ENCODE assay signal across 9 cellular contexts in the genomic region with DNA sequence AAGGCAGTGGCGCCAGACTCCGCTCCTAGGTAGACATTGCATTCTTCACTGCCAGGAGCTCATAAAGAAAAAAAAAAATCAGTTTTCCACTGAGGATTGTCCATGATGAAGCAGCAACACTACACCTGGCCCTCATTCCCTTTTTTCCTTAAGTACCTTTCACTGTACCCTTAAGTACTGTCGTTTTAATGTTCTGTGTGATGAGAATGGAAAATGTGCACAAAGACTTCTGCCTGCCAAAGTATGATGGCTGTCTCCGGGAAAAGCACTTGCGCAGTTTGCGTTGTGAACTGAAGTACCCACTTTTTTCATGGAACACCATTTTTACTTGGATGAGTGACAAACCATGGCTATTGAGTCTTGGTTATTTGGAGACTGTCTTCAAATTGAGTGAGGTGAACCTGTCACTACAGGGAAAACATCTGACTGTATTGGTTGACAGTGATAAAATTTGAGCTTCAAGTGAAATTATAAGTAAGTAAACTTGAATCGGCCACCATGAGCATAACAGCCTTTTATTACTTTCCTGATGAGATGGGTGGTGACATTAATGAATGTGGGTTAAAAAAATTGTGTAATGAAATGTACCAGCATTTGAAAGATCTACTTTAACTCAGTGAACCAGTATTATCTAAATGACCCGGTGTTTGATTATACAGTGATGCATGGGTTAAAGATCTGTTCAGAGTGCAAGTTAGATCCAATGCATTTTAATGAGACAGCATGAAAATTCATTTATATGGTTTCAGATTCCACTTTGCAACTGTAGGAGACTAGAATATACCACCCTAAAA.
DNase-seq lines count a peak whose midpoint lies in the region; ATAC-seq and TF ChIP-seq lines count a peak whose summit lies in the region.
"Had no signal": no experiment of that assay in that cellular context is flagged by ENCODE, and none has a peak within 500 bp of the region (broad histone marks: within the 10 kb centered on the region; RNA-seq: fewer than 3 reads in every experiment).

No MANE protein-coding gene starts in this region.

- H3K36me3 ChIP-seq in ACC112 (ENCODE audit: insufficient read depth, low read length), result no peaks in the 10 kb centered on the region
- H3K36me3 ChIP-seq in DND-41 (ENCODE audit: insufficient read depth, low read length), result no peaks in the 10 kb centered on the region
- no peaks in the 10 kb centered on the region for H3K36me3 ChIP-seq in endocrine pancreas (ENCODE audit: control insufficient read depth, insufficient read depth, low read length)
- H3K36me3 ChIP-seq in HAP-1 (replicated peaks), result no peaks in the 10 kb centered on the region
- H3K36me3 ChIP-seq in neuronal stem cell (replicated peaks in 1 of 2; ENCODE audit: control insufficient read depth in 2 of 2, insufficient read depth in 2 of 2, low read length in 2 of 2), result peaks cover 0 to 7% of the 10 kb centered on the region in 2 donors

- H3K4me2 ChIP-seq in DND-41 (ENCODE audit: insufficient read depth, low read length) (peak overlapping the region; percentile 6; the same call in 1 of the 2 replicates), neuronal stem cell (ENCODE audit: insufficient read depth, low read length, poor library complexity, severe bottlenecking) (no peak overlapping the region)

- in situ Hi-C loops in HAP-1 (cut with MboI; ENCODE audit: low sequenced_read_pairs), result loop anchor here (25.0 kb wide), 1 partner anchor 219 kb away; no protein-coding TSS in a partner anchor

- H3K4me1 ChIP-seq in ACC112 (ENCODE audit: control insufficient read depth, insufficient read depth, low read length, unreplicated experiment) (peaks cover 32% of the 10 kb centered on the region), DND-41 (ENCODE audit: insufficient read depth, low read length) (peaks cover 35% of the 10 kb centered on the region), endocrine pancreas (ENCODE audit: control insufficient read depth, insufficient read depth, low read length) (peaks cover 10% of the 10 kb centered on the region), HAP-1 (peaks cover 19% of the 10 kb centered on the region), neuronal stem cell (ENCODE audit: control insufficient read depth in 2 of 2, insufficient read depth in 1 of 2, low read depth in 1 of 2, low read length in 2 of 2) (no peaks in the 10 kb centered on the region)

- H4K91ac ChIP-seq in neuronal stem cell (ENCODE audit: low read depth, low read length, poor library complexity), result no peak overlapping the region

- no peak overlapping the region for H4K8ac ChIP-seq in neuronal stem cell (ENCODE audit: low read depth, low read length)

- H3K4ac ChIP-seq in neuronal stem cell (ENCODE audit: low read length), result no peak overlapping the region

- H4K20me1 ChIP-seq in DND-41 (ENCODE audit: insufficient read depth, low read length), result no peaks in the 10 kb centered on the region

- no peak for ATAC-seq in DND-41 (ENCODE audit: insufficient read depth, low read depth)

- no peak for TF ChIP-seq CTCF in DND-41 (IDR thresholded peaks at IDR 0.05; ENCODE audit: borderline replicate concordance, extremely low read depth, low read length, poor library complexity, severe bottlenecking)

- H2BK5ac ChIP-seq in neuronal stem cell (ENCODE audit: low read length), result no peak overlapping the region

- H2BK12ac ChIP-seq in neuronal stem cell (ENCODE audit: low read length), result no peak overlapping the region

- H3K79me2 ChIP-seq in ACC112 (ENCODE audit: control insufficient read depth, insufficient read depth, low read length, unreplicated experiment), result peaks cover 39% of the 10 kb centered on the region
- peaks cover 10% of the 10 kb centered on the region for H3K79me2 ChIP-seq in DND-41 (ENCODE audit: insufficient read depth, low read length)

- H3K27me3 ChIP-seq in ACC112 (ENCODE audit: insufficient read depth, low read length), result no peaks in the 10 kb centered on the region
- no peaks in the 10 kb centered on the region for H3K27me3 ChIP-seq in DND-41 (ENCODE audit: insufficient read depth, low read length, poor library complexity)
- no peaks in the 10 kb centered on the region for H3K27me3 ChIP-seq in endocrine pancreas (ENCODE audit: control insufficient read depth, insufficient read depth, low read length)
- no peaks in the 10 kb centered on the region for H3K27me3 ChIP-seq in HAP-1 (ENCODE audit: low read depth)
- H3K27me3 ChIP-seq in neuronal stem cell (ENCODE audit: control insufficient read depth in 3 of 3, insufficient read depth in 3 of 3, low read depth in 1 of 3, low read length in 3 of 3), result no peaks in the 10 kb centered on the region

- DNase-seq in DND-41, result no peak
- peak; percentile 34 for DNase-seq in NCI-H774 (lab: John Stamatoyannopoulos, UW)
- no peak for DNase-seq in UCSD-AML1 (lab: John Stamatoyannopoulos, UW; ENCODE audit: unreplicated experiment)
- DNase-seq in HAP-1 (ENCODE audit: low spot score in 2 of 2), result no peak
- DNase-seq in neuronal stem cell (ENCODE audit: low spot score), result no peak
- DNase-seq in AG08396 (ENCODE audit: low spot score), result no peak
- DNase-seq: NCI-H524 treated with DMSO at 0.1 percent for 48 hours had no signal

- no peak overlapping the region for H2BK120ac ChIP-seq in neuronal stem cell (ENCODE audit: low read depth, low read length)

- H3K27ac ChIP-seq in ACC112 (ENCODE audit: low read depth, low read length) (peak overlapping the region; percentile 33), DND-41 (ENCODE audit: low read length) (peak overlapping the region; percentile 64), neuronal stem cell (replicated peaks; ENCODE audit: low read length) (no peak overlapping the region)

- H3K79me1 ChIP-seq in neuronal stem cell (ENCODE audit: low read depth, low read length), result peaks cover 1% of the 10 kb centered on the region

- no peak overlapping the region for H2AK5ac ChIP-seq in neuronal stem cell (ENCODE audit: low read depth, low read length)

- H3K23ac ChIP-seq in neuronal stem cell (ENCODE audit: low read depth, low read length, poor library complexity), result no peak overlapping the region

- no peak overlapping the region for H3K9ac ChIP-seq in DND-41 (ENCODE audit: low read depth, low read length)
- no peak overlapping the region for H3K9ac ChIP-seq in endocrine pancreas (ENCODE audit: control insufficient read depth, insufficient read depth, low read length)
- no peak overlapping the region for H3K9ac ChIP-seq in neuronal stem cell (ENCODE audit: low read depth, low read length, poor library complexity)

- no CpG with 5 or more reads among the region's 8 CpGs for WGBS in neuronal stem cell (ENCODE audit: extremely low coverage in 2 of 2, insufficient read length in 2 of 2, insufficient replicate concordance in 1 of 2), 2 donors

- no peak overlapping the region for H2BK15ac ChIP-seq in neuronal stem cell (ENCODE audit: low read length)

- H3K14ac ChIP-seq in neuronal stem cell (ENCODE audit: low read length), result no peak overlapping the region

- H2AFZ ChIP-seq in ACC112 (ENCODE audit: low read length, unreplicated experiment), result no peak overlapping the region
- no peak overlapping the region; the same call in 1 of the 2 replicates for H2AFZ ChIP-seq in DND-41 (ENCODE audit: low read depth, low read length)
- H2AFZ ChIP-seq in neuronal stem cell (ENCODE audit: low read length), result no peak overlapping the region

- H3K4me3 ChIP-seq in ACC112 (ENCODE audit: low read depth, low read length) (no peak overlapping the region), DND-41 (ENCODE audit: low read depth in 1 of 2, low read length in 2 of 2) (no peak overlapping the region), endocrine pancreas (ENCODE audit: control insufficient read depth, insufficient read depth, low read length) (peak overlapping the region; percentile 53), HAP-1 (no peak overlapping the region), neuronal stem cell (ENCODE audit: low read length in 2 of 2) (no peak overlapping the region)

- no peak overlapping the region for H3K18ac ChIP-seq in neuronal stem cell (ENCODE audit: low read length)

- H3K9me3 ChIP-seq in DND-41 (ENCODE audit: insufficient read depth, low read length, severe bottlenecking) (no peaks in the 10 kb centered on the region), endocrine pancreas (ENCODE audit: control insufficient read depth, low read length) (no peaks in the 10 kb centered on the region), HAP-1 (no peaks in the 10 kb centered on the region), neuronal stem cell (replicated peaks in 1 of 2; ENCODE audit: control insufficient read depth in 2 of 2, insufficient read depth in 1 of 2, low read depth in 1 of 2, low read length in 2 of 2) (peaks cover 3 to 16% of the 10 kb centered on the region in 2 donors)
